ENCODE assay signal across 7 cellular contexts in genomic region chr7:148331456-148331855, GRCh38.
DNase-seq lines count a peak whose midpoint lies in the region; FAIRE-seq and TF ChIP-seq lines count a peak whose summit lies in the region.
"Not testable (repeated sequence)": the region's sequence is repeated elsewhere in the genome, so short reads cannot be mapped to it uniquely, and the experiment has no call there.

No MANE protein-coding gene starts in this region.

- peak overlapping the region; percentile 90 for H3K27ac ChIP-seq in epithelial cell of prostate
- H3K27ac ChIP-seq in prostate gland = not testable (repeated sequence)

- not testable (repeated sequence) for H3K36me3 ChIP-seq in prostate gland

- not testable (repeated sequence) for H3K4me3 Mint-ChIP-seq in chondrocyte (ENCODE audit: unreplicated experiment); type B pancreatic cell

- WGBS in prostate gland = 66% methylated on average over 11 of the region's 11 CpGs

- DNase-seq in GM12892 (ENCODE audit: insufficient read length); epithelial cell of prostate (ENCODE audit: low read depth, low spot score): not testable (repeated sequence)
- DNase-seq in activated CD8-positive, alpha-beta memory T cell treated with anti-CD3 and anti-CD28 coated beads, Interleukin-2, amount 50 U/mL, for 4 hours = peak; percentile 16
- DNase-seq in chondrocyte (ENCODE audit: low spot score) = peak; percentile 98
- DNase-seq in mucosa of gallbladder (ENCODE audit: low spot score) = peak; percentile 30
- peak; percentile 20 for DNase-seq in prostate gland (ENCODE audit: low spot score)
- peak; percentile 85 for DNase-seq in type B pancreatic cell (ENCODE audit: extremely low spot score, unreplicated experiment)

- H3K9me3 ChIP-seq in prostate gland = not testable (repeated sequence)

- not testable (repeated sequence) for H3K27me3 ChIP-seq in prostate gland (replicated peaks; ENCODE audit: insufficient read depth)

- intact Hi-C loops in prostate gland (cut with DNase I) = not testable (repeated sequence)

- TF ChIP-seq POLR2A in GM12892 (IDR thresholded peaks at IDR 0.05; ENCODE audit: low read depth, low read length); prostate gland (IDR thresholded peaks at IDR 0.05): not testable (repeated sequence)

- H3K4me1 Mint-ChIP-seq in chondrocyte (ENCODE audit: low read depth) = peaks cover 39% of the 10 kb centered on the region
- peaks cover 11% of the 10 kb centered on the region for H3K4me1 Mint-ChIP-seq in type B pancreatic cell (ENCODE audit: unreplicated experiment)

- TF ChIP-seq CTCF in chondrocyte (IDR thresholded peaks at IDR 0.05); prostate gland (IDR thresholded peaks at IDR 0.05); type B pancreatic cell (conservative IDR thresholded peaks at IDR 0.05): not testable (repeated sequence)

- not testable (repeated sequence) for H3K4me3 ChIP-seq in prostate gland

- H3K27me3 Mint-ChIP-seq in chondrocyte (ENCODE audit: low read depth) = not testable (repeated sequence)
- peaks cover 40% of the 10 kb centered on the region for H3K27me3 Mint-ChIP-seq in type B pancreatic cell

- not testable (repeated sequence) for H3K36me3 Mint-ChIP-seq in chondrocyte (ENCODE audit: low read depth); type B pancreatic cell

- H3K9me3 Mint-ChIP-seq in chondrocyte (ENCODE audit: low read depth); type B pancreatic cell: not testable (repeated sequence)

- H3K4me1 ChIP-seq in prostate gland (replicated peaks) = not testable (repeated sequence)

- not testable (repeated sequence) for H3K27ac Mint-ChIP-seq in chondrocyte (ENCODE audit: unreplicated experiment); type B pancreatic cell

- FAIRE-seq in GM12892 (lab: Jason Lieb, UNC) = peak; percentile 96
